ENCODE assay signal across 36 cellular contexts in genomic region chr4:110824344-110824743, GRCh38.
"Had no signal": no experiment of that assay in that cellular context is flagged by ENCODE, and none has a peak within 500 bp of the region (broad histone marks: within the 10 kb centered on the region; RNA-seq: fewer than 3 reads in every experiment).

No MANE protein-coding gene starts in this region.

- H3K36me3 Mint-ChIP-seq: activated naive CD4-positive, alpha-beta T cell treated with anti-CD3 and anti-CD28 coated beads, Interleukin-2, amount 10 ng/mL, durations not matched to agents 7 days and 5 days; activated naive CD4-positive, alpha-beta T cell treated with anti-CD3 and anti-CD28 coated beads, Interleukin-2, amount 50 U/mL, for 72 hours; activated naive CD8-positive, alpha-beta T cell; activated naive CD8-positive, alpha-beta T cell treated with anti-CD3 and anti-CD28 coated beads for 36 hours; activated naive CD8-positive, alpha-beta T cell treated with anti-CD3 and anti-CD28 coated beads, Interleukin-2, amount 10 ng/mL, durations not matched to agents 7 days and 5 days; brain had no signal

- DNase-seq: activated effector memory CD4-positive, alpha-beta T cell treated with anti-CD3 and anti-CD28 coated beads, Interleukin-2, amount 50 U/mL, for 16 hours; activated effector memory CD4-positive, alpha-beta T cell treated with Interleukin-2 at 50 U/mL for 16 hours; activated gamma-delta T cell; activated gamma-delta T cell treated with Interleukin-2 at 50 U/mL for 16 hours; activated naive CD4-positive, alpha-beta T cell; activated naive CD4-positive, alpha-beta T cell treated with anti-CD3 and anti-CD28 coated beads for 36 hours; activated naive CD4-positive, alpha-beta T cell treated with anti-CD3 and anti-CD28 coated beads, Interleukin-2, amount 10 ng/mL, durations not matched to agents 7 days and 5 days; activated naive CD4-positive, alpha-beta T cell treated with anti-CD3 and anti-CD28 coated beads, Interleukin-2, amount 50 U/mL, for 16 hours; activated naive CD8-positive, alpha-beta T cell treated with anti-CD3 and anti-CD28 coated beads for 36 hours; activated naive CD8-positive, alpha-beta T cell treated with anti-CD3 and anti-CD28 coated beads, Interleukin-2, amount 10 ng/mL, durations not matched to agents 7 days and 5 days; activated naive CD8-positive, alpha-beta T cell treated with anti-CD3 and anti-CD28 coated beads, Interleukin-2, amount 50 U/mL, for 24 hours; activated T-cell treated with anti-CD3 and anti-CD28 coated beads, Interleukin-2, amount 50 U/mL, for 1 hour; activated T-cell treated with anti-CD3 and anti-CD28 coated beads, Interleukin-2, amount 50 U/mL, for 24 hours; activated T-cell treated with anti-CD3 and anti-CD28 coated beads, Interleukin-2, amount 50 U/mL, for 4 hours; activated T-cell treated with anti-CD3 and anti-CD28 coated beads, Interleukin-2, amount 50 U/mL, for 48 hours; activated T-cell treated with anti-CD3 and anti-CD28 coated beads, Interleukin-2, amount 50 U/mL, for 72 hours; adrenal gland; amniotic stem cell; amygdala; anterior cingulate cortex; aorta; body of pancreas; brain microvascular endothelial cell; caudate nucleus; central memory CD4-positive, alpha-beta T cell; cerebellar nuclear complex had no signal

- H3K4me3 ChIP-seq: adrenal gland, ascending aorta, body of pancreas, breast epithelium, cardiac muscle cell had no signal

- H3K27ac ChIP-seq: adrenal gland, ascending aorta, body of pancreas, brain microvascular endothelial cell, breast epithelium, cardiac muscle cell had no signal

- H3K4me3 Mint-ChIP-seq: activated naive CD4-positive, alpha-beta T cell treated with anti-CD3 and anti-CD28 coated beads for 36 hours; activated naive CD4-positive, alpha-beta T cell treated with anti-CD3 and anti-CD28 coated beads, Interleukin-2, amount 10 ng/mL, durations not matched to agents 7 days and 5 days; activated naive CD8-positive, alpha-beta T cell; activated naive CD8-positive, alpha-beta T cell treated with anti-CD3 and anti-CD28 coated beads for 36 hours; activated naive CD8-positive, alpha-beta T cell treated with anti-CD3 and anti-CD28 coated beads, Interleukin-2, amount 10 ng/mL, durations not matched to agents 7 days and 5 days; activated naive CD8-positive, alpha-beta T cell treated with anti-CD3 and anti-CD28 coated beads, Interleukin-2, amount 50 U/mL, for 24 hours; activated T-cell treated with anti-CD3 and anti-CD28 coated beads, Interleukin-2, amount 50 U/mL, for 24 hours; activated T-cell treated with anti-CD3 and anti-CD28 coated beads, Interleukin-2, amount 50 U/mL, for 4 hours; activated T-cell treated with anti-CD3 and anti-CD28 coated beads, Interleukin-2, amount 50 U/mL, for 72 hours; activated T-helper 1 cell treated with anti-CD3 and anti-CD28 coated beads, Interleukin-12 subunit alpha, Interleukin-12 subunit beta, Interleukin-2, Interleukin-4 antibody, amounts not matched to agents 30 ng/mL and 10 ng/mL and 1 ng/mL, durations not matched to agents 14 hours and 24 hours and 36 hours; activated T-helper 17 cell treated with anti-CD3 and anti-CD28 coated beads, Interleukin-2, amount 50 U/mL, for 72 hours; brain; central memory CD8-positive, alpha-beta T cell had no signal

- H3K9me3 Mint-ChIP-seq: activated naive CD4-positive, alpha-beta T cell treated with anti-CD3 and anti-CD28 coated beads, Interleukin-2, amount 10 ng/mL, durations not matched to agents 7 days and 5 days; activated naive CD8-positive, alpha-beta T cell treated with anti-CD3 and anti-CD28 coated beads, Interleukin-2, amount 50 U/mL, for 24 hours; activated T-cell treated with anti-CD3 and anti-CD28 coated beads, Interleukin-2, amount 50 U/mL, for 24 hours; activated T-cell treated with anti-CD3 and anti-CD28 coated beads, Interleukin-2, amount 50 U/mL, for 4 hours; activated T-cell treated with anti-CD3 and anti-CD28 coated beads, Interleukin-2, amount 50 U/mL, for 72 hours; activated T-helper 17 cell treated with anti-CD3 and anti-CD28 coated beads, Interleukin-2, amount 50 U/mL, for 72 hours; activated T-helper 2 cell treated with anti-CD3 and anti-CD28 coated beads, Interferon-gamma antibody, Interleukin-2, Interleukin-4, amounts not matched to agents 10 μg/mL and 5 μg/mL and 100 μg/mL, durations not matched to agents 14 hours and 24 hours and 36 hours had no signal

- H3K4me1 Mint-ChIP-seq: activated naive CD4-positive, alpha-beta T cell treated with anti-CD3 and anti-CD28 coated beads, Interleukin-2, amount 10 ng/mL, durations not matched to agents 7 days and 5 days; activated naive CD8-positive, alpha-beta T cell treated with anti-CD3 and anti-CD28 coated beads for 36 hours; activated naive CD8-positive, alpha-beta T cell treated with anti-CD3 and anti-CD28 coated beads, Interleukin-2, amount 10 ng/mL, durations not matched to agents 7 days and 5 days; activated naive CD8-positive, alpha-beta T cell treated with anti-CD3 and anti-CD28 coated beads, Interleukin-2, amount 50 U/mL, for 24 hours; activated T-helper 17 cell treated with anti-CD3 and anti-CD28 coated beads, Interleukin-2, amount 50 U/mL, for 72 hours; brain; central memory CD8-positive, alpha-beta T cell had no signal

- H3K27ac Mint-ChIP-seq: activated naive CD4-positive, alpha-beta T cell treated with anti-CD3 and anti-CD28 coated beads for 36 hours; activated naive CD4-positive, alpha-beta T cell treated with anti-CD3 and anti-CD28 coated beads, Interleukin-2, amount 10 ng/mL, durations not matched to agents 7 days and 5 days; activated naive CD4-positive, alpha-beta T cell treated with anti-CD3 and anti-CD28 coated beads, Interleukin-2, amount 50 U/mL, for 72 hours; activated naive CD8-positive, alpha-beta T cell; activated naive CD8-positive, alpha-beta T cell treated with anti-CD3 and anti-CD28 coated beads for 36 hours; activated naive CD8-positive, alpha-beta T cell treated with anti-CD3 and anti-CD28 coated beads, Interleukin-2, amount 10 ng/mL, durations not matched to agents 7 days and 5 days; activated naive CD8-positive, alpha-beta T cell treated with anti-CD3 and anti-CD28 coated beads, Interleukin-2, amount 50 U/mL, for 24 hours; activated T-cell treated with anti-CD3 and anti-CD28 coated beads, Interleukin-2, amount 50 U/mL, for 24 hours; activated T-cell treated with anti-CD3 and anti-CD28 coated beads, Interleukin-2, amount 50 U/mL, for 72 hours; activated T-helper 1 cell treated with anti-CD3 and anti-CD28 coated beads, Interleukin-12 subunit alpha, Interleukin-12 subunit beta, Interleukin-2, Interleukin-4 antibody, amounts not matched to agents 30 ng/mL and 10 ng/mL and 1 ng/mL, durations not matched to agents 14 hours and 24 hours and 36 hours; activated T-helper 17 cell treated with anti-CD3 and anti-CD28 coated beads, Interleukin-2, amount 50 U/mL, for 72 hours; activated T-helper 2 cell treated with anti-CD3 and anti-CD28 coated beads, Interferon-gamma antibody, Interleukin-2, Interleukin-4, amounts not matched to agents 10 μg/mL and 5 μg/mL and 100 μg/mL, durations not matched to agents 14 hours and 24 hours and 36 hours; brain had no signal

- H3K4me1 ChIP-seq: adrenal gland, ascending aorta, body of pancreas, breast epithelium had no signal

- H3K27me3 ChIP-seq: adrenal gland, ascending aorta, body of pancreas, brain microvascular endothelial cell, breast epithelium, cardiac muscle cell had no signal

- H3K27me3 Mint-ChIP-seq: activated naive CD4-positive, alpha-beta T cell treated with anti-CD3 and anti-CD28 coated beads, Interleukin-2, amount 10 ng/mL, durations not matched to agents 7 days and 5 days; activated naive CD8-positive, alpha-beta T cell; activated naive CD8-positive, alpha-beta T cell treated with anti-CD3 and anti-CD28 coated beads for 36 hours; activated naive CD8-positive, alpha-beta T cell treated with anti-CD3 and anti-CD28 coated beads, Interleukin-2, amount 10 ng/mL, durations not matched to agents 7 days and 5 days; activated naive CD8-positive, alpha-beta T cell treated with anti-CD3 and anti-CD28 coated beads, Interleukin-2, amount 50 U/mL, for 24 hours; activated T-cell treated with anti-CD3 and anti-CD28 coated beads, Interleukin-2, amount 50 U/mL, for 24 hours; activated T-helper 17 cell treated with anti-CD3 and anti-CD28 coated beads, Interleukin-2, amount 50 U/mL, for 72 hours; brain; central memory CD8-positive, alpha-beta T cell had no signal

- H3K9me3 ChIP-seq: adrenal gland, ascending aorta, body of pancreas had no signal

- H3K36me3 ChIP-seq: adrenal gland, ascending aorta, brain microvascular endothelial cell, breast epithelium, cardiac muscle cell had no signal
